ENCODE assay signal across 1 cellular context in genomic region chr1:150852731-150853130, GRCh38.
TF ChIP-seq lines count a peak whose summit lies in the region.

No MANE protein-coding gene starts in this region.

TF ChIP-seq in K562, 482 proteins besides CTCF, POLR2A, EP300 and RAD21:
- peak; percentile 96 for TF ChIP-seq SPI1 (IDR thresholded peaks at IDR 0.05; ENCODE audit: borderline replicate concordance, low read depth, low read length)
